In genomic region chr2:36967236-36967876, GRCh38 we compare ENCODE assay signal across 8 cellular contexts. TPM values are rescaled to one million over a fixed set of nuclear protein-coding genes. Genes with fewer than 3 reads are reported as not detected.
DNase-seq lines count a peak whose midpoint lies in the region; ATAC-seq, FAIRE-seq and TF ChIP-seq lines count a peak whose summit lies in the region.

No MANE protein-coding gene starts in this region.

- no peaks in the 10 kb centered on the region for H3K27me3 ChIP-seq in BLaER1 treated with 17β-estradiol and CSF1 and Interleukin-3, amounts not matched to agents 10 nM and 100 nM
- H3K27me3 ChIP-seq in HUES48 (ENCODE audit: control insufficient read depth, insufficient read depth, low read length) (no peaks in the 10 kb centered on the region), left lung (no peaks in the 10 kb centered on the region), thoracic aorta (replicated peaks; ENCODE audit: insufficient read depth) (no peaks in the 10 kb centered on the region)

- H3K36me3 ChIP-seq in BLaER1 treated with 17β-estradiol and CSF1 and Interleukin-3, amounts not matched to agents 10 nM and 100 nM = peaks cover 0 to 5% (median 0%) of the 10 kb centered on the region in 11 experiments; a peak in 3 of 22 replicates
- no peaks in the 10 kb centered on the region for H3K36me3 ChIP-seq in HUES48 (ENCODE audit: control insufficient read depth, insufficient read depth, low read length)
- no peaks in the 10 kb centered on the region for H3K36me3 ChIP-seq in left lung
- no peaks in the 10 kb centered on the region for H3K36me3 ChIP-seq in thoracic aorta

- ATAC-seq in left lung = no peak
- no peak for ATAC-seq in thoracic aorta (ENCODE audit: insufficient number of reproducible peaks, low FRiP score, low read depth)
- ATAC-seq in GM21737 (IDR thresholded peaks at IDR 0.05; ENCODE audit: unreplicated experiment) = no peak

- intact Hi-C loops in left lung (cut with DNase I) = no loop called here

- no peaks in the 10 kb centered on the region for H3K9me3 ChIP-seq in BLaER1 treated with 17β-estradiol and CSF1 and Interleukin-3, amounts not matched to agents 10 nM and 100 nM (replicated peaks in 1 of 11)
- H3K9me3 ChIP-seq in HUES48 (ENCODE audit: control insufficient read depth, insufficient read depth, low read length) = no peaks in the 10 kb centered on the region
- H3K9me3 ChIP-seq in left lung = no peaks in the 10 kb centered on the region
- H3K9me3 ChIP-seq in thoracic aorta = no peaks in the 10 kb centered on the region

- peaks cover 28 to 37% (median 35%) of the 10 kb centered on the region in 10 experiments for H3K4me1 ChIP-seq in BLaER1 treated with 17β-estradiol and CSF1 and Interleukin-3, amounts not matched to agents 10 nM and 100 nM
- H3K4me1 ChIP-seq in HUES48 (ENCODE audit: control insufficient read depth, insufficient read depth, low read length) (peaks cover 40% of the 10 kb centered on the region), left lung (peaks cover 17 to 37% of the 10 kb centered on the region in 2 donors), thoracic aorta (ENCODE audit: control insufficient read depth in 1 of 2, low read depth in 2 of 2) (peaks cover 18 to 23% of the 10 kb centered on the region in 2 donors)

- TF ChIP-seq CTCF in left lung (IDR thresholded peaks at IDR 0.05) (no peak), thoracic aorta (IDR thresholded peaks at IDR 0.05) (no peak)

- peak overlapping the region; percentile 79 to 96 (median 91) for H3K9ac ChIP-seq in BLaER1 treated with 17β-estradiol and CSF1 and Interleukin-3, amounts not matched to agents 10 nM and 100 nM
- peak overlapping the region; percentile 44; the same call in 1 of the 2 replicates for H3K9ac ChIP-seq in HUES48 (ENCODE audit: low read depth, low read length)

- no peak for TF ChIP-seq POLR2A in GM12892 (IDR thresholded peaks at IDR 0.05; ENCODE audit: low read depth, low read length)

- peaks cover 5 to 30% (median 24%) of the 10 kb centered on the region in 11 experiments; a peak in 15 of 22 replicates for H4K20me1 ChIP-seq in BLaER1 treated with 17β-estradiol and CSF1 and Interleukin-3, amounts not matched to agents 10 nM and 100 nM

- peak overlapping the region; percentile 85 to 99 (median 96) for H3K4me3 ChIP-seq in BLaER1 treated with 17β-estradiol and CSF1 and Interleukin-3, amounts not matched to agents 10 nM and 100 nM
- H3K4me3 ChIP-seq in HUES48 (ENCODE audit: low read depth, low read length) = peak overlapping the region; percentile 77
- H3K4me3 ChIP-seq in left lung = peak overlapping the region; percentile 67 to 93
- H3K4me3 ChIP-seq in thoracic aorta = peak overlapping the region; percentile 99

- DNase-seq in left lung (no peak), thoracic aorta (ENCODE audit: low spot score) (no peak), GM12892 (ENCODE audit: insufficient read length) (no peak), HCEC 1CT (no peak)

- peak overlapping the region; percentile 58 to 90 (median 87); a peak in 21 of 22 replicates for H3K27ac ChIP-seq in BLaER1 treated with 17β-estradiol and CSF1 and Interleukin-3, amounts not matched to agents 10 nM and 100 nM
- H3K27ac ChIP-seq in HUES48 (ENCODE audit: low read depth, low read length) (peak overlapping the region; percentile 42), angular gyrus (ENCODE audit: low read depth, low read length) (peak overlapping the region; percentile 44), left lung (peak overlapping the region; percentile 83 to 86), thoracic aorta (peak overlapping the region; percentile 74 to 89)

- FAIRE-seq in GM12892 (lab: Jason Lieb, UNC) = no peak

- H3K4me2 ChIP-seq in BLaER1 treated with 17β-estradiol and CSF1 and Interleukin-3, amounts not matched to agents 10 nM and 100 nM = peak overlapping the region; percentile 76 to 90 (median 85)

RNA-seq across cellular contexts. Expression of gene STRN, which starts 1.0 kb away (rescaled TPM):
- 10 to 100 TPM; 25.4 to 27.3 TPM for total RNA-seq in left lung
- total RNA-seq in thoracic aorta = 10 to 100 TPM; 14.6 to 23.4 TPM
- polyA plus RNA-seq in GM12892 (2012; ENCODE audit: missing spikeins) = 11.2 TPM
